9 cellular contexts compared by ENCODE assay signal in genomic region chr7:93232673-93233018, GRCh38. TPM values are rescaled to one million over a fixed set of nuclear protein-coding genes. Genes with fewer than 3 reads are reported as not detected.
DNase-seq lines count a peak whose midpoint lies in the region; ATAC-seq, FAIRE-seq and TF ChIP-seq lines count a peak whose summit lies in the region.
"Had no signal": no experiment of that assay in that cellular context is flagged by ENCODE, and none has a peak within 500 bp of the region (broad histone marks: within the 10 kb centered on the region; RNA-seq: fewer than 3 reads in every experiment).

No MANE protein-coding gene starts in this region.

- TF ChIP-seq CTCF in Caco-2 (IDR thresholded peaks at IDR 0.05; ENCODE audit: insufficient read depth in 1 of 2, low read depth in 1 of 2, low read length in 1 of 2, severe bottlenecking in 1 of 2, unreplicated experiment in 1 of 2), result no peak
- no peak for TF ChIP-seq CTCF in esophagus squamous epithelium (IDR thresholded peaks at IDR 0.05)
- no peak for TF ChIP-seq CTCF in pancreas (IDR thresholded peaks at IDR 0.05)

- no peaks in the 10 kb centered on the region for H3K9me3 ChIP-seq in Caco-2
- H3K9me3 ChIP-seq in SK-N-MC (ENCODE audit: low read depth, low read length), result no peaks in the 10 kb centered on the region
- H3K9me3 ChIP-seq in esophagus squamous epithelium, result no peaks in the 10 kb centered on the region
- H3K9me3 ChIP-seq in pancreas, result no peaks in the 10 kb centered on the region

- ATAC-seq in pancreas, result no peak
- ATAC-seq in GM19324 (IDR thresholded peaks at IDR 0.05; ENCODE audit: low FRiP score, unreplicated experiment), result no peak
- no peak for ATAC-seq in GM18873 (IDR thresholded peaks at IDR 0.05; ENCODE audit: low FRiP score, unreplicated experiment)

- no peaks in the 10 kb centered on the region for H3K27me3 Mint-ChIP-seq in Caco-2 (ENCODE audit: insufficient read depth, unreplicated experiment)

- intact Hi-C loops in Caco-2 (cut with micrococcal nuclease; ENCODE audit: unreplicated experiment), result loop anchor here (1.0 to 5.0 kb wide), 3 partner anchors 54 to 535 kb away; no protein-coding TSS in a partner anchor
- intact Hi-C loops in esophagus squamous epithelium (cut with DNase I), result no loop called here
- intact Hi-C loops in pancreas (cut with DNase I), result no loop called here

- no peak for TF ChIP-seq POLR2A in esophagus squamous epithelium (IDR thresholded peaks at IDR 0.05)

- FAIRE-seq in pancreas (lab: Jason Lieb, UNC), result no peak

- H3K27ac Mint-ChIP-seq in Caco-2 (ENCODE audit: unreplicated experiment), result peak overlapping the region; percentile 97

- peaks cover 15% of the 10 kb centered on the region; the same call in 1 of the 2 replicates for H3K4me1 ChIP-seq in Caco-2
- peaks cover 4 to 20% (median 5%) of the 10 kb centered on the region in 3 donors for H3K4me1 ChIP-seq in esophagus squamous epithelium
- H3K4me1 ChIP-seq in pancreas, result peaks cover 11 to 13% (median 13%) of the 10 kb centered on the region in 3 donors

- no peak overlapping the region for H3K27ac ChIP-seq in SK-N-MC
- peak overlapping the region; percentile 80 to 90 (median 87) for H3K27ac ChIP-seq in esophagus squamous epithelium
- peak overlapping the region in 1 of 4 donors; percentile 4 for H3K27ac ChIP-seq in pancreas

- no peaks in the 10 kb centered on the region for H3K36me3 Mint-ChIP-seq in Caco-2 (ENCODE audit: insufficient read depth, unreplicated experiment)

- H3K9ac ChIP-seq in SK-N-MC (ENCODE audit: insufficient read length), result peak overlapping the region; percentile 80

- DNase-seq in Caco-2 (no peak), H7 (peak; percentile 6), SK-N-MC (ENCODE audit: low read depth, low spot score) (no peak), esophagus squamous epithelium (lab: John Stamatoyannopoulos, UW) (no peak), pancreas (no peak), KBM-7 (no peak)

- peak overlapping the region; percentile 51 for H3K4me3 ChIP-seq in Caco-2 (ENCODE audit: low read depth, low read length)
- peak overlapping the region; percentile 69 for H3K4me3 ChIP-seq in H7 (ENCODE audit: insufficient read depth, low read depth, low read length)
- peak overlapping the region; percentile 90 for H3K4me3 ChIP-seq in SK-N-MC
- peak overlapping the region; percentile 72 to 91 (median 77) for H3K4me3 ChIP-seq in esophagus squamous epithelium
- H3K4me3 ChIP-seq in pancreas, result peak overlapping the region; percentile 68 to 78 (median 72)

- in situ Hi-C loops in KBM-7 (cut with MboI; ENCODE audit: low pct_unique_long_range_greater_than_20kb, low sequenced_read_pairs), result no loop called here

- H3K27me3 ChIP-seq in Caco-2 (replicated peaks; ENCODE audit: control insufficient read depth, insufficient read depth, low read length), result no peaks in the 10 kb centered on the region
- no peaks in the 10 kb centered on the region; the same call in 1 of the 2 replicates for H3K27me3 ChIP-seq in H7 (ENCODE audit: control insufficient read depth, insufficient read depth, low read length)
- no peaks in the 10 kb centered on the region for H3K27me3 ChIP-seq in esophagus squamous epithelium
- H3K27me3 ChIP-seq in pancreas, result no peaks in the 10 kb centered on the region

- H3K4me3 Mint-ChIP-seq in Caco-2 (ENCODE audit: unreplicated experiment), result peak overlapping the region; percentile 96

- WGBS in esophagus squamous epithelium, 2 donors, result 0 to 2% methylated on average over 7 to 8 of the region's 8 CpGs
- WGBS in pancreas, 2 donors, result 0 to 1% methylated on average over 8 of the region's 8 CpGs

- H3K9me3 Mint-ChIP-seq in Caco-2 (ENCODE audit: unreplicated experiment), result no peaks in the 10 kb centered on the region

- H3K36me3 ChIP-seq in Caco-2 (ENCODE audit: control insufficient read depth, insufficient read depth, low read length), result no peaks in the 10 kb centered on the region
- H3K36me3 ChIP-seq in H7 (replicated peaks; ENCODE audit: control insufficient read depth, insufficient read depth, low read length), result no peaks in the 10 kb centered on the region
- no peaks in the 10 kb centered on the region for H3K36me3 ChIP-seq in SK-N-MC (ENCODE audit: insufficient read depth, low read length)
- H3K36me3 ChIP-seq in esophagus squamous epithelium, result no peaks in the 10 kb centered on the region
- H3K36me3 ChIP-seq in pancreas, result no peaks in the 10 kb centered on the region

- BruUV-seq in Caco-2 (replicated peaks; lab: Mats Ljungman, UMichigan), result TSS peak; percentile 58

- CTCF ChIA-PET in Caco-2 (lab: Charles Lee), result interaction anchor here (0.8 to 1.9 kb wide), 4 partner anchors 9 to 210 kb away, joined by 3 to 12 read pairs (median 3); no protein-coding TSS in a partner anchor

- H3K4me1 Mint-ChIP-seq in Caco-2 (ENCODE audit: low read depth, unreplicated experiment), result no peaks in the 10 kb centered on the region

- POLR2A ChIA-PET in Caco-2 (lab: Charles Lee), result interaction anchor here (0.5 to 0.9 kb wide), 2 partner anchors 27 to 509 kb away, joined by 3 to 4 read pairs; no protein-coding TSS in a partner anchor

RNA-seq across cellular contexts. Expression of gene VPS50, which starts 0.5 kb away (rescaled TPM):
- total RNA-seq in Caco-2 (2022) (38.7 and 40.3 TPM in 2 replicates), esophagus squamous epithelium (10 to 100 TPM; 14.1 to 32.5 (median 28.1) TPM), pancreas (10 to 100 TPM in 4 of 6 donors, 1 to 10 TPM in 2; 8.1 to 18.9 (median 11.1) TPM)
- total RNA-seq in H7 (2014; rRNA removed; shearing (Covaris generic)), result 10.4 and 11.0 TPM in 2 replicates
- 1 to 10 TPM; 3.3 to 6.9 TPM for polyA plus RNA-seq in pancreas

RNA-seq across cellular contexts. Expression of gene HEPACAM2, which starts 6.4 kb away (rescaled TPM):
- total RNA-seq in Caco-2 (2022), result 2.1 and 4.4 TPM in 2 replicates
- total RNA-seq in H7 (2014; rRNA removed; shearing (Covaris generic)), result not detected in 2 replicates
- not detected for total RNA-seq in esophagus squamous epithelium
- total RNA-seq in pancreas, result 1 to 10 TPM in 4 of 6 donors, under 1 TPM in 2; 0.65 to 5.4 (median 2.6) TPM
- 10 to 100 TPM in 1 of 2 donors, 1 to 10 TPM in 1; 4.9 to 28.0 TPM for polyA plus RNA-seq in pancreas
- total RNA-seq: NCI-H460 had no signal
